14 cellular contexts compared by ENCODE assay signal in the genomic region with DNA sequence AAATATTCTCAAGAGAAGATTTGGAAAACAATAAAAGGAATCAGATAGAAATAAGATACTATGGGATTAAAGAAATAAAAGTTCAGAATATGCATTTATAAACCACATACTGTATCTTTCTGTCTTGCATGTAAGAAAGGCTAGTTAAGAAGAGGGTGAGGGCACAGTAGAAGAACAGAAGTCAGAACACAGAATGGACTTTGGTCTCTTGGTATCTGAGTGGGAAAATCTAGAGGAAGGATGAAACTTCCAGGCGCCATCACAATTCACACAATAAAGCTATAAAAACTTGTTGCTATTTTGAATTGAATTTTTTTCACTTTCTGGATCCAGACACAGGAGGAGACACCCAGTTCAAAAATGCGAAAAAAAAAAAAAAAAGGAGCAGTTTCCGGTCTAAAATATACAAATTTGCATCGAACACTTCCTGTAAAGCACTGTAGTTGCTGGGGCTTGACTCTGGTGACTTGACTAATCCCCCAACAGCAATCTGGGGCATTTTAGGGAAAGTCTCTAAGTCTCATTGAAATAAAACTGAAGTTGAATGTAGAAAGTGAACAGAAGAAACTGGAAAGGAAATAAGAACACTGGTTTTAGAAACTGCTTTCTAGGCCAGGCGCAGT. TPM values are rescaled to one million over a fixed set of nuclear protein-coding genes. Genes with fewer than 3 reads are reported as not detected.
DNase-seq lines count a peak whose midpoint lies in the region; ATAC-seq, FAIRE-seq and TF ChIP-seq lines count a peak whose summit lies in the region.
"Had no signal": no experiment of that assay in that cellular context is flagged by ENCODE, and none has a peak within 500 bp of the region (broad histone marks: within the 10 kb centered on the region; RNA-seq: fewer than 3 reads in every experiment).

No MANE protein-coding gene starts in this region.

- no peak for TF ChIP-seq POLR2A in lower leg skin (IDR thresholded peaks at IDR 0.05)

- H3K4me3 ChIP-seq in GM06990 (replicated peaks; ENCODE audit: low read depth, low read length) = no peak overlapping the region
- no peak overlapping the region for H3K4me3 ChIP-seq in lower leg skin (ENCODE audit: low read depth, poor library complexity, severe bottlenecking)
- H3K4me3 ChIP-seq: HAP-1, sigmoid colon, uterus had no signal

- no peaks in the 10 kb centered on the region for H3K27me3 ChIP-seq in GM06990 (replicated peaks; ENCODE audit: control insufficient read depth, insufficient read depth, low read length)
- H3K27me3 ChIP-seq: sigmoid colon, uterus had no signal

- intact Hi-C loops in lower leg skin (cut with DNase I; ENCODE audit: low total_unique reads) = no loop called here

- ATAC-seq in HG02678 (IDR thresholded peaks at IDR 0.05; ENCODE audit: unreplicated experiment) (peak; percentile 82), HG03460 (IDR thresholded peaks at IDR 0.05; ENCODE audit: unreplicated experiment) (peak; percentile 83)

- H3K36me3 ChIP-seq in GM06990 (ENCODE audit: control insufficient read depth, insufficient read depth, low read length) = no peaks in the 10 kb centered on the region; the same call in 1 of the 2 replicates
- H3K36me3 ChIP-seq: uterus had no signal

- FAIRE-seq in GM19239 (lab: Jason Lieb, UNC) = peak; percentile 78
- FAIRE-seq: endothelial cell of umbilical vein had no signal

- TF ChIP-seq CTCF in GM06990 (IDR thresholded peaks at IDR 0.05; ENCODE audit: insufficient read depth, low read length, poor library complexity, severe bottlenecking) = no peak
- no peak for TF ChIP-seq CTCF in lower leg skin (IDR thresholded peaks at IDR 0.05)

- 75 to 85% methylated on average over 5 of the region's 5 CpGs for WGBS in lower leg skin, 2 donors

- DNase-seq in GM06990 (ENCODE audit: extremely low read depth, insufficient read length) = peak; percentile 24
- no peak for DNase-seq in GM19239 (ENCODE audit: insufficient read length, low spot score)
- no peak for DNase-seq in lower leg skin (ENCODE audit: low spot score in 2 of 2)
- DNase-seq in AG20443 (ENCODE audit: low spot score) = no peak
- DNase-seq in LoVo (ENCODE audit: low spot score) = no peak
- DNase-seq in foreskin melanocyte = no peak
- DNase-seq: OCI-M1, sigmoid colon, uterus had no signal

RNA-seq across cellular contexts. Expression of a gene that starts 8.1 kb away (rescaled TPM):
- 100 to 1,000 TPM in 2 of 4 donors, 10 to 100 TPM in 2; 63.5 to 153 (median 100) TPM for total RNA-seq in lower leg skin

RNA-seq across cellular contexts. Expression of a gene that starts 41.8 kb away (rescaled TPM):
- total RNA-seq in lower leg skin = 10 to 100 TPM; 27.6 to 36.6 (median 31.7) TPM

RNA-seq across cellular contexts. Expression of a gene that starts 46.7 kb away (rescaled TPM):
- total RNA-seq in lower leg skin = under 1 TPM in 1 of 4 donors, not detected in 3; 0.04 TPM
- total RNA-seq: endothelial cell of umbilical vein, G401 had no signal

RNA-seq across cellular contexts. Expression of a gene that starts 58.4 kb away (rescaled TPM):
- 1 to 10 TPM in 1 of 4 donors, under 1 TPM in 2, not detected in 1; 0.10 to 1.3 (median 0.63) TPM for total RNA-seq in lower leg skin
- total RNA-seq: endothelial cell of umbilical vein, G401, sigmoid colon had no signal
